ENCODE assay signal across 11 cellular contexts in genomic region chr4:147480502-147480890, GRCh38. TPM values are rescaled to one million over a fixed set of nuclear protein-coding genes. Genes with fewer than 3 reads are reported as not detected.
DNase-seq lines count a peak whose midpoint lies in the region; ATAC-seq, FAIRE-seq and TF ChIP-seq lines count a peak whose summit lies in the region.
"Had no signal": no experiment of that assay in that cellular context is flagged by ENCODE, and none has a peak within 500 bp of the region (broad histone marks: within the 10 kb centered on the region; RNA-seq: fewer than 3 reads in every experiment).

No MANE protein-coding gene starts in this region.

- no peak for TF ChIP-seq POLR2A in uterus (IDR thresholded peaks at IDR 0.05)
- no peak for TF ChIP-seq POLR2A in GM12891 (IDR thresholded peaks at IDR 0.05; ENCODE audit: low read depth, low read length)

- no peak for ATAC-seq in activated T-cell treated with anti-CD3 and anti-CD28 coated beads, Interleukin-2, amount 50 U/mL, for 72 hours (replicated peaks in 1 of 2)
- no peak for ATAC-seq in activated T-cell treated with anti-CD3 and anti-CD28 coated beads, Interleukin-2, amount 50 U/mL, for 4 hours
- ATAC-seq in HG03457 (IDR thresholded peaks at IDR 0.05; ENCODE audit: unreplicated experiment): no peak

- DNase-seq in activated T-cell treated with anti-CD3 and anti-CD28 coated beads, Interleukin-2, amount 50 U/mL, for 72 hours: no peak
- DNase-seq in activated T-cell treated with anti-CD3 and anti-CD28 coated beads, Interleukin-2, amount 50 U/mL, for 4 hours: no peak
- DNase-seq in fibroblast of pulmonary artery (ENCODE audit: low read depth) (no peak), neural crest cell (ENCODE audit: low read depth, low spot score) (no peak), uterus (peak; percentile 35 to 47), GM12891 (ENCODE audit: insufficient read length, low spot score) (no peak)
- DNase-seq in activated T-helper 1 cell treated with anti-CD3 and anti-CD28 coated beads, Interleukin-12 subunit alpha, Interleukin-12 subunit beta, Interleukin-2, Interleukin-4 antibody, amounts not matched to agents 30 ng/mL and 10 ng/mL and 1 ng/mL, durations not matched to agents 14 hours and 24 hours and 36 hours (ENCODE audit: low spot score): no peak
- DNase-seq: activated naive CD4-positive, alpha-beta T cell treated with anti-CD3 and anti-CD28 coated beads, Interleukin-2, amount 10 ng/mL, durations not matched to agents 7 days and 5 days had no signal

- no peak overlapping the region for H3K27ac Mint-ChIP-seq in activated T-cell treated with anti-CD3 and anti-CD28 coated beads, Interleukin-2, amount 50 U/mL, for 72 hours
- H3K27ac Mint-ChIP-seq in neural crest cell (ENCODE audit: unreplicated experiment): peak overlapping the region; percentile 79
- H3K27ac Mint-ChIP-seq in activated T-helper 1 cell treated with anti-CD3 and anti-CD28 coated beads, Interleukin-12 subunit alpha, Interleukin-12 subunit beta, Interleukin-2, Interleukin-4 antibody, amounts not matched to agents 30 ng/mL and 10 ng/mL and 1 ng/mL, durations not matched to agents 14 hours and 24 hours and 36 hours: no peak overlapping the region
- H3K27ac Mint-ChIP-seq: activated naive CD4-positive, alpha-beta T cell treated with anti-CD3 and anti-CD28 coated beads, Interleukin-2, amount 10 ng/mL, durations not matched to agents 7 days and 5 days; stimulated activated effector memory CD8-positive, alpha-beta T cell treated with anti-CD3 and anti-CD28 coated beads, Interleukin-12 subunit alpha, Interleukin-12 subunit beta, amount 100 ng/mL, for 72 hours had no signal

- peak overlapping the region; percentile 87 to 89 for H3K27ac ChIP-seq in uterus

- no peaks in the 10 kb centered on the region for H3K9me3 ChIP-seq in uterus

- H3K4me3 Mint-ChIP-seq in activated T-cell treated with anti-CD3 and anti-CD28 coated beads, Interleukin-2, amount 50 U/mL, for 72 hours: peak overlapping the region; percentile 50 to 56
- no peak overlapping the region for H3K4me3 Mint-ChIP-seq in activated T-cell treated with anti-CD3 and anti-CD28 coated beads, Interleukin-2, amount 50 U/mL, for 4 hours
- H3K4me3 Mint-ChIP-seq in neural crest cell: peak overlapping the region; percentile 89
- H3K4me3 Mint-ChIP-seq in activated T-helper 1 cell treated with anti-CD3 and anti-CD28 coated beads, Interleukin-12 subunit alpha, Interleukin-12 subunit beta, Interleukin-2, Interleukin-4 antibody, amounts not matched to agents 30 ng/mL and 10 ng/mL and 1 ng/mL, durations not matched to agents 14 hours and 24 hours and 36 hours: no peak overlapping the region
- H3K4me3 Mint-ChIP-seq: activated naive CD4-positive, alpha-beta T cell treated with anti-CD3 and anti-CD28 coated beads, Interleukin-2, amount 10 ng/mL, durations not matched to agents 7 days and 5 days; stimulated activated effector memory CD8-positive, alpha-beta T cell treated with anti-CD3 and anti-CD28 coated beads, Interleukin-12 subunit alpha, Interleukin-12 subunit beta, amount 100 ng/mL, for 72 hours had no signal

- H3K27me3 Mint-ChIP-seq in activated T-cell treated with anti-CD3 and anti-CD28 coated beads, Interleukin-2, amount 50 U/mL, for 72 hours (ENCODE audit: low read depth): peaks cover 42% of the 10 kb centered on the region
- peaks cover 33% of the 10 kb centered on the region for H3K27me3 Mint-ChIP-seq in activated T-cell treated with anti-CD3 and anti-CD28 coated beads, Interleukin-2, amount 50 U/mL, for 4 hours (ENCODE audit: low read depth)
- peaks cover 29% of the 10 kb centered on the region for H3K27me3 Mint-ChIP-seq in neural crest cell (ENCODE audit: low read depth)
- H3K27me3 Mint-ChIP-seq in activated T-helper 1 cell treated with anti-CD3 and anti-CD28 coated beads, Interleukin-12 subunit alpha, Interleukin-12 subunit beta, Interleukin-2, Interleukin-4 antibody, amounts not matched to agents 30 ng/mL and 10 ng/mL and 1 ng/mL, durations not matched to agents 14 hours and 24 hours and 36 hours (ENCODE audit: insufficient read depth): peaks cover 26% of the 10 kb centered on the region

- peak overlapping the region; percentile 58 for H3K4me3 ChIP-seq in fibroblast of pulmonary artery (replicated peaks; ENCODE audit: low read depth, low read length)
- H3K4me3 ChIP-seq in uterus: peak overlapping the region; percentile 50 to 86

- FAIRE-seq in GM12891 (lab: Jason Lieb, UNC): no peak
- FAIRE-seq: frontal cortex had no signal

- no peaks in the 10 kb centered on the region for H3K9me3 Mint-ChIP-seq in activated T-cell treated with anti-CD3 and anti-CD28 coated beads, Interleukin-2, amount 50 U/mL, for 72 hours
- no peaks in the 10 kb centered on the region for H3K9me3 Mint-ChIP-seq in activated T-cell treated with anti-CD3 and anti-CD28 coated beads, Interleukin-2, amount 50 U/mL, for 4 hours
- no peaks in the 10 kb centered on the region for H3K9me3 Mint-ChIP-seq in neural crest cell
- no peaks in the 10 kb centered on the region for H3K9me3 Mint-ChIP-seq in activated T-helper 1 cell treated with anti-CD3 and anti-CD28 coated beads, Interleukin-12 subunit alpha, Interleukin-12 subunit beta, Interleukin-2, Interleukin-4 antibody, amounts not matched to agents 30 ng/mL and 10 ng/mL and 1 ng/mL, durations not matched to agents 14 hours and 24 hours and 36 hours
- H3K9me3 Mint-ChIP-seq: activated naive CD4-positive, alpha-beta T cell treated with anti-CD3 and anti-CD28 coated beads, Interleukin-2, amount 10 ng/mL, durations not matched to agents 7 days and 5 days; stimulated activated effector memory CD8-positive, alpha-beta T cell treated with anti-CD3 and anti-CD28 coated beads, Interleukin-12 subunit alpha, Interleukin-12 subunit beta, amount 100 ng/mL, for 72 hours had no signal

- H3K27me3 ChIP-seq in uterus: no peaks in the 10 kb centered on the region

- intact Hi-C loops in uterus (cut with DNase I; ENCODE audit: low total_unique reads): no loop called here
- intact Hi-C loops in activated T-helper 1 cell treated with anti-CD3 and anti-CD28 coated beads, Interleukin-12 subunit alpha, Interleukin-12 subunit beta, Interleukin-2, Interleukin-4 antibody, amounts not matched to agents 30 ng/mL and 10 ng/mL and 1 ng/mL, durations not matched to agents 14 hours and 24 hours and 36 hours (cut with micrococcal nuclease): no loop called here

- TF ChIP-seq CTCF in fibroblast of pulmonary artery (IDR thresholded peaks at IDR 0.05; ENCODE audit: low read length, missing control alignments): no peak
- no peak for TF ChIP-seq CTCF in neural crest cell (conservative IDR thresholded peaks at IDR 0.05)
- no peak for TF ChIP-seq CTCF in uterus (IDR thresholded peaks at IDR 0.05)

- peaks cover 7% of the 10 kb centered on the region for H3K4me1 Mint-ChIP-seq in activated T-cell treated with anti-CD3 and anti-CD28 coated beads, Interleukin-2, amount 50 U/mL, for 72 hours (ENCODE audit: low read depth)
- H3K4me1 Mint-ChIP-seq in activated T-cell treated with anti-CD3 and anti-CD28 coated beads, Interleukin-2, amount 50 U/mL, for 4 hours (ENCODE audit: low read depth): no peaks in the 10 kb centered on the region
- H3K4me1 Mint-ChIP-seq in neural crest cell: no peaks in the 10 kb centered on the region
- no peaks in the 10 kb centered on the region for H3K4me1 Mint-ChIP-seq in activated T-helper 1 cell treated with anti-CD3 and anti-CD28 coated beads, Interleukin-12 subunit alpha, Interleukin-12 subunit beta, Interleukin-2, Interleukin-4 antibody, amounts not matched to agents 30 ng/mL and 10 ng/mL and 1 ng/mL, durations not matched to agents 14 hours and 24 hours and 36 hours (ENCODE audit: low read depth)
- H3K4me1 Mint-ChIP-seq: activated naive CD4-positive, alpha-beta T cell treated with anti-CD3 and anti-CD28 coated beads, Interleukin-2, amount 10 ng/mL, durations not matched to agents 7 days and 5 days; stimulated activated effector memory CD8-positive, alpha-beta T cell treated with anti-CD3 and anti-CD28 coated beads, Interleukin-12 subunit alpha, Interleukin-12 subunit beta, amount 100 ng/mL, for 72 hours had no signal

- no peaks in the 10 kb centered on the region for H3K4me1 ChIP-seq in uterus

- H3K36me3 Mint-ChIP-seq in activated T-cell treated with anti-CD3 and anti-CD28 coated beads, Interleukin-2, amount 50 U/mL, for 72 hours (ENCODE audit: insufficient read depth in 2 of 2): no peaks in the 10 kb centered on the region
- H3K36me3 Mint-ChIP-seq in activated T-cell treated with anti-CD3 and anti-CD28 coated beads, Interleukin-2, amount 50 U/mL, for 4 hours (ENCODE audit: insufficient read depth): no peaks in the 10 kb centered on the region
- H3K36me3 Mint-ChIP-seq in neural crest cell (ENCODE audit: low read depth): no peaks in the 10 kb centered on the region
- H3K36me3 Mint-ChIP-seq in activated T-helper 1 cell treated with anti-CD3 and anti-CD28 coated beads, Interleukin-12 subunit alpha, Interleukin-12 subunit beta, Interleukin-2, Interleukin-4 antibody, amounts not matched to agents 30 ng/mL and 10 ng/mL and 1 ng/mL, durations not matched to agents 14 hours and 24 hours and 36 hours (ENCODE audit: low read depth): no peaks in the 10 kb centered on the region
- H3K36me3 Mint-ChIP-seq: activated naive CD4-positive, alpha-beta T cell treated with anti-CD3 and anti-CD28 coated beads, Interleukin-2, amount 10 ng/mL, durations not matched to agents 7 days and 5 days; stimulated activated effector memory CD8-positive, alpha-beta T cell treated with anti-CD3 and anti-CD28 coated beads, Interleukin-12 subunit alpha, Interleukin-12 subunit beta, amount 100 ng/mL, for 72 hours had no signal

- no peaks in the 10 kb centered on the region for H3K36me3 ChIP-seq in uterus

TF ChIP-seq in GM12891, 5 proteins besides CTCF, POLR2A, EP300 and RAD21:
- TF ChIP-seq POU2F2 (IDR thresholded peaks at IDR 0.05; ENCODE audit: low read depth, low read length): no peak
- no peak for TF ChIP-seq TAF1 (IDR thresholded peaks at IDR 0.05; ENCODE audit: low read depth, low read length)

RNA-seq across cellular contexts. Expression of gene EDNRA, which starts 0.4 kb away (rescaled TPM):
- under 1 TPM; 0.34 to 0.69 TPM for total RNA-seq in activated T-cell treated with anti-CD3 and anti-CD28 coated beads, Interleukin-2, amount 50 U/mL, for 72 hours
- under 1 TPM in 1 of 3 donors, not detected in 2; 0.25 TPM for total RNA-seq in activated T-cell treated with anti-CD3 and anti-CD28 coated beads, Interleukin-2, amount 50 U/mL, for 4 hours
- total RNA-seq in neural crest cell: 5.8 and 6.9 TPM in 2 replicates
- total RNA-seq in uterus: 100 to 1,000 TPM in 1 of 4 donors, 10 to 100 TPM in 2, 1 to 10 TPM in 1; 9.7 to 206 (median 42.0) TPM
- polyA plus RNA-seq in GM12891 (2012; ENCODE audit: low read depth, missing spikeins): 0.09 TPM
- not detected in 2 replicates for total RNA-seq in activated T-helper 1 cell treated with anti-CD3 and anti-CD28 coated beads, Interleukin-12 subunit alpha, Interleukin-12 subunit beta, Interleukin-2, Interleukin-4 antibody, amounts not matched to agents 30 ng/mL and 10 ng/mL and 1 ng/mL, durations not matched to agents 14 hours and 24 hours and 36 hours

Comparison
In these comparisons a context has a peak if more than half of its experiments do, and no peak if none do; other contexts are left out.
1. H3K4me3 Mint-ChIP-seq: peak in activated T-cell treated with anti-CD3 and anti-CD28 coated beads, Interleukin-2, amount 50 U/mL, for 72 hours (2 of 2) and neural crest cell (single experiment); none in activated T-cell treated with anti-CD3 and anti-CD28 coated beads, Interleukin-2, amount 50 U/mL, for 4 hours (single experiment) and activated T-helper 1 cell treated with anti-CD3 and anti-CD28 coated beads, Interleukin-12 subunit alpha, Interleukin-12 subunit beta, Interleukin-2, Interleukin-4 antibody, amounts not matched to agents 30 ng/mL and 10 ng/mL and 1 ng/mL, durations not matched to agents 14 hours and 24 hours and 36 hours (single experiment).
2. DNase-seq: peak in uterus (2 of 2); none in activated T-cell treated with anti-CD3 and anti-CD28 coated beads, Interleukin-2, amount 50 U/mL, for 72 hours (0 of 2), activated T-cell treated with anti-CD3 and anti-CD28 coated beads, Interleukin-2, amount 50 U/mL, for 4 hours (single experiment), fibroblast of pulmonary artery (single experiment), neural crest cell (single experiment), GM12891 (single experiment) and activated T-helper 1 cell treated with anti-CD3 and anti-CD28 coated beads, Interleukin-12 subunit alpha, Interleukin-12 subunit beta, Interleukin-2, Interleukin-4 antibody, amounts not matched to agents 30 ng/mL and 10 ng/mL and 1 ng/mL, durations not matched to agents 14 hours and 24 hours and 36 hours (single experiment).